ENCODE assay signal across 8 cellular contexts in the genomic region with DNA sequence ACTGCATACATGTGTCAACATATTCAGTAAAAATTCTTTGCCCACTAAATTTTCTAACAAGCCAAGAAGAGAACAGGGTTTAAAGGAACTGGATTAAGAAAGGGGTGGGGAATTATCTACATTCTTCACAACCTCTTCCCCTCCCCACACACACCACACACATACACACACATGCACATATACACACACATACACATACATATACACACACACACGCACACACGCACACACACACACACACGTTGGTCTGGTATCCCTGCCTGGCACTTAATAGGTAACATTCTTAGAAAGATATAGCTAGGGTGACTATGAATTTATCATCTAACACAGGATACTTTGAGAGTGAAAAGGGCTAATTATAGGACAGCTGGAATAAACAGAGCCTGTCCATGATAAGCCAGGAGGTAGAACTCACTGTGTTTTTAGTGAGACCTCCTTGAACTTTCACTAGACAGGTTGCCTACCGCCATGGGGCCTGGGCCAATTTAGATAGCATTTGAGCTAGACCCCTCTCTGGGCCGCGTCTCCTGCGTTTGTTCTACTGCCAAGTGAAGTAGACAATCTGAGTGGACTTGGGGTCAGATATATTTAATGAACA.
DNase-seq lines count a peak whose midpoint lies in the region; ATAC-seq and TF ChIP-seq lines count a peak whose summit lies in the region.
"Had no signal": no experiment of that assay in that cellular context is flagged by ENCODE, and none has a peak within 500 bp of the region (broad histone marks: within the 10 kb centered on the region; RNA-seq: fewer than 3 reads in every experiment).

No MANE protein-coding gene starts in this region.

- no peaks in the 10 kb centered on the region for H4K20me1 ChIP-seq in MM.1S (ENCODE audit: insufficient read depth, low read length)

- H3F3A ChIP-seq in MM.1S (ENCODE audit: insufficient read depth, low read length), result peaks cover 20% of the 10 kb centered on the region

- H3K4me2 ChIP-seq in MM.1S (ENCODE audit: low read depth, low read length), result peak overlapping the region; percentile 73

- H3K27ac ChIP-seq in MM.1S (ENCODE audit: low read length), result peak overlapping the region; percentile 90
- H3K27ac ChIP-seq in epithelial cell of prostate, result peak overlapping the region; percentile 66
- peak overlapping the region; percentile 65 for H3K27ac ChIP-seq in rectal smooth muscle tissue (ENCODE audit: low read depth, low read length)

- H3K4me1 ChIP-seq in MM.1S (ENCODE audit: low read length) (peaks cover 6% of the 10 kb centered on the region), rectal smooth muscle tissue (ENCODE audit: control insufficient read depth, insufficient read depth, low read length) (no peaks in the 10 kb centered on the region)

- ATAC-seq in GM21423 (IDR thresholded peaks at IDR 0.05; ENCODE audit: unreplicated experiment), result no peak

- H3K27me3 ChIP-seq in MM.1S (replicated peaks; ENCODE audit: insufficient read depth, low read length) (no peaks in the 10 kb centered on the region), rectal smooth muscle tissue (ENCODE audit: control insufficient read depth, insufficient read depth, low read length) (no peaks in the 10 kb centered on the region)

- H3K79me2 ChIP-seq in MM.1S (ENCODE audit: low read length), result peaks cover 30% of the 10 kb centered on the region

- H3K9ac ChIP-seq in MM.1S (ENCODE audit: low read length) (peak overlapping the region; percentile 83; the same call in 1 of the 2 replicates), rectal smooth muscle tissue (ENCODE audit: low read length) (no peak overlapping the region)

- TF ChIP-seq CTCF in MM.1S (IDR thresholded peaks at IDR 0.05; ENCODE audit: low read length), result no peak

- no peaks in the 10 kb centered on the region for H3K9me2 ChIP-seq in MM.1S (replicated peaks; ENCODE audit: insufficient read depth, low read length)

- H3K4me3 ChIP-seq in MM.1S (ENCODE audit: low read length), result peak overlapping the region; percentile 75
- no peak overlapping the region for H3K4me3 ChIP-seq in rectal smooth muscle tissue (ENCODE audit: low read length)

- peak; percentile 8 for DNase-seq in ELF-1 (ENCODE audit: low read depth, low spot score)
- no peak for DNase-seq in MM.1S
- no peak for DNase-seq in epithelial cell of prostate (ENCODE audit: low read depth, low spot score)
- DNase-seq in NCI-H2081 treated with DMSO at 0.1 percent for 48 hours (lab: John Stamatoyannopoulos, UW), result no peak
- DNase-seq in NCI-H1048 (lab: John Stamatoyannopoulos, UW), result no peak
- DNase-seq: activated T-cell treated with anti-CD3 and anti-CD28 coated beads, Interleukin-2, amount 50 U/mL, for 4 hours had no signal

- H3K9me3 ChIP-seq in MM.1S (replicated peaks; ENCODE audit: insufficient read depth, low read length), result no peaks in the 10 kb centered on the region

- peak overlapping the region; percentile 65 for H2AFZ ChIP-seq in MM.1S (ENCODE audit: low read length)

- H3K36me3 ChIP-seq in MM.1S (replicated peaks; ENCODE audit: insufficient read depth, low read length) (no peaks in the 10 kb centered on the region), rectal smooth muscle tissue (ENCODE audit: control insufficient read depth, insufficient read depth, low read length) (no peaks in the 10 kb centered on the region)
